Comparison of ENCODE assay signal across 9 cellular contexts in genomic region chr5:136424835-136425694, GRCh38. TPM values are rescaled to one million over a fixed set of nuclear protein-coding genes. Genes with fewer than 3 reads are reported as not detected.
DNase-seq lines count a peak whose midpoint lies in the region; ATAC-seq lines count a peak whose summit lies in the region.
"Had no signal": no experiment of that assay in that cellular context is flagged by ENCODE, and none has a peak within 500 bp of the region (broad histone marks: within the 10 kb centered on the region; RNA-seq: fewer than 3 reads in every experiment).

No MANE protein-coding gene starts in this region.

- DNase-seq in CMK (ENCODE audit: low read depth), result peak; percentile 46
- peak; percentile 89 for DNase-seq in NCI-H82 (lab: John Stamatoyannopoulos, UW)
- peak; percentile 62 to 64 for DNase-seq in activated T-cell treated with anti-CD3 and anti-CD28 coated beads, Interleukin-2, amount 50 U/mL, for 48 hours
- peak; percentile 41 to 92 (median 80) for DNase-seq in head of caudate nucleus
- peak; percentile 5 for DNase-seq in pulmonary artery endothelial cell (ENCODE audit: low read depth, low spot score)
- no peak for DNase-seq in effector CD8-positive, alpha-beta T cell (lab: John Stamatoyannopoulos, UW)

- intact Hi-C loops in head of caudate nucleus (cut with DNase I), result no loop called here

- peak; percentile 66 for ATAC-seq in GM19023 (IDR thresholded peaks at IDR 0.05; ENCODE audit: unreplicated experiment)
- peak; percentile 79 for ATAC-seq in HG03442 (IDR thresholded peaks at IDR 0.05; ENCODE audit: unreplicated experiment)
- ATAC-seq: T-cell had no signal

RNA-seq across cellular contexts. Expression of gene TRPC7, which starts 59.7 kb away (rescaled TPM):
- not detected in 2 replicates for total RNA-seq in pulmonary artery endothelial cell
- total RNA-seq: T-cell had no signal
